ENCODE assay signal across 11 cellular contexts in genomic region chr18:42274488-42275137, GRCh38.
DNase-seq lines count a peak whose midpoint lies in the region; ATAC-seq, FAIRE-seq and TF ChIP-seq lines count a peak whose summit lies in the region.
"Had no signal": no experiment of that assay in that cellular context is flagged by ENCODE, and none has a peak within 500 bp of the region (broad histone marks: within the 10 kb centered on the region; RNA-seq: fewer than 3 reads in every experiment).

No MANE protein-coding gene starts in this region.

- peak; percentile 36; the same call in 1 of the 2 replicates for TF ChIP-seq RAD21 in GM12878 (IDR thresholded peaks at IDR 0.05; ENCODE audit: insufficient read depth, low read depth, low read length)

- H3K4me3 ChIP-seq in Karpas-422 (ENCODE audit: low read length), result no peak overlapping the region
- no peak overlapping the region for H3K4me3 ChIP-seq in GM12878
- H3K4me3 ChIP-seq: BLaER1 treated with 17β-estradiol and CSF1 and Interleukin-3, amounts not matched to agents 10 nM and 100 nM; gastrocnemius medialis had no signal

- no peak overlapping the region for H3K27ac Mint-ChIP-seq in activated CD4-positive, alpha-beta memory T cell treated with anti-CD3 and anti-CD28 coated beads for 36 hours
- H3K27ac Mint-ChIP-seq: activated B cell treated with CpG ODN at 0.5 μM for 24 hours had no signal

- H3K79me2 ChIP-seq in Karpas-422 (ENCODE audit: low read length) (no peaks in the 10 kb centered on the region), GM12878 (ENCODE audit: control insufficient read depth, insufficient read depth, low read length) (no peaks in the 10 kb centered on the region)

- POLR2A ChIA-PET in GM12878 (lab: Charles Lee), result interaction anchor here (0.5 kb wide), 1 partner anchor 19 kb away, joined by 4 read pairs; no protein-coding TSS in a partner anchor
- POLR2A ChIA-PET in activated CD4-positive, alpha-beta memory T cell treated with anti-CD3 and anti-CD28 coated beads for 36 hours (lab: Charles Lee), result no interaction called here

- BruUV-seq in GM12878 (replicated peaks; lab: Mats Ljungman, UMichigan), result no TSS peak

- no peaks in the 10 kb centered on the region for H3K4me1 Mint-ChIP-seq in activated CD4-positive, alpha-beta memory T cell treated with anti-CD3 and anti-CD28 coated beads for 36 hours (ENCODE audit: low read depth)
- H3K4me1 Mint-ChIP-seq: activated B cell treated with CpG ODN at 0.5 μM for 24 hours had no signal

- no peaks in the 10 kb centered on the region for H3K27me3 Mint-ChIP-seq in activated CD4-positive, alpha-beta memory T cell treated with anti-CD3 and anti-CD28 coated beads for 36 hours
- H3K27me3 Mint-ChIP-seq: activated B cell treated with CpG ODN at 0.5 μM for 24 hours had no signal

- no peaks in the 10 kb centered on the region for H3K36me3 ChIP-seq in Karpas-422 (ENCODE audit: insufficient read depth, low read length)
- no peaks in the 10 kb centered on the region for H3K36me3 ChIP-seq in GM12878 (ENCODE audit: control insufficient read depth in 2 of 2, insufficient read depth in 2 of 2, low read length in 1 of 2)
- H3K36me3 ChIP-seq: BLaER1 treated with 17β-estradiol and CSF1 and Interleukin-3, amounts not matched to agents 10 nM and 100 nM; gastrocnemius medialis had no signal

- no peaks in the 10 kb centered on the region for H3K4me1 ChIP-seq in Karpas-422 (ENCODE audit: low read length)
- H3K4me1 ChIP-seq in GM12878 (ENCODE audit: control insufficient read depth, insufficient read depth, low read length), result no peaks in the 10 kb centered on the region
- H3K4me1 ChIP-seq: gastrocnemius medialis had no signal

- H3K27ac ChIP-seq in Karpas-422 (ENCODE audit: low read length) (no peak overlapping the region), GM12878 (ENCODE audit: control insufficient read depth, insufficient read depth) (no peak overlapping the region)
- H3K27ac ChIP-seq: BLaER1 treated with 17β-estradiol and CSF1 and Interleukin-3, amounts not matched to agents 10 nM and 100 nM; gastrocnemius medialis had no signal

- SMC1A ChIA-PET in GM12878 (lab: Charles Lee; ENCODE audit: uncharacterized antibody, unreplicated experiment), result interaction anchor here (0.7 to 9.2 kb wide), 18 partner anchors 8 to 222 kb away, joined by 3 to 191 read pairs (median 4); no protein-coding TSS in a partner anchor

- RAD21 ChIA-PET in GM12878 (lab: Charles Lee; ENCODE audit: unreplicated experiment), result interaction anchor here (0.7 to 7.1 kb wide), 14 partner anchors 7 to 224 kb away, joined by 3 to 115 read pairs (median 4); no protein-coding TSS in a partner anchor

- H3K9me3 ChIP-seq in Karpas-422 (ENCODE audit: low read length) (no peaks in the 10 kb centered on the region), GM12878 (replicated peaks; ENCODE audit: control insufficient read depth, insufficient read depth, low read length) (no peaks in the 10 kb centered on the region)
- H3K9me3 ChIP-seq: BLaER1 treated with 17β-estradiol and CSF1 and Interleukin-3, amounts not matched to agents 10 nM and 100 nM; gastrocnemius medialis had no signal

- H3K9me2 ChIP-seq in Karpas-422 (replicated peaks; ENCODE audit: insufficient read depth, low read length), result no peaks in the 10 kb centered on the region

- H2AFZ ChIP-seq in Karpas-422 (ENCODE audit: low read length) (no peak overlapping the region), GM12878 (ENCODE audit: control insufficient read depth, low read depth, low read length) (no peak overlapping the region)

- in situ Hi-C loops in GM12878 (cut with MboI), result no loop called here

- 0% methylated on average over 1 of the region's 1 CpG for WGBS in GM12878 (ENCODE audit: insufficient coverage, insufficient replicate concordance, low lambda C conversion rate, missing lambda C conversion rate)

- no peaks in the 10 kb centered on the region for H3K36me3 Mint-ChIP-seq in activated CD4-positive, alpha-beta memory T cell treated with anti-CD3 and anti-CD28 coated beads for 36 hours

- H3K9me3 Mint-ChIP-seq in activated CD4-positive, alpha-beta memory T cell treated with anti-CD3 and anti-CD28 coated beads for 36 hours, result no peaks in the 10 kb centered on the region
- H3K9me3 Mint-ChIP-seq: activated B cell treated with CpG ODN at 0.5 μM for 24 hours had no signal

- TF ChIP-seq EP300 in GM12878 (IDR thresholded peaks at IDR 0.05; ENCODE audit: borderline replicate concordance in 1 of 2, control insufficient read depth in 1 of 2, low read depth in 2 of 2, low read length in 2 of 2), result no peak

- H4K20me1 ChIP-seq in Karpas-422 (ENCODE audit: insufficient read depth, low read depth, low read length), result no peaks in the 10 kb centered on the region
- no peaks in the 10 kb centered on the region for H4K20me1 ChIP-seq in GM12878 (ENCODE audit: control insufficient read depth, insufficient read depth)
- H4K20me1 ChIP-seq: BLaER1 treated with 17β-estradiol and CSF1 and Interleukin-3, amounts not matched to agents 10 nM and 100 nM had no signal

- H3K9ac ChIP-seq in Karpas-422 (ENCODE audit: low read length), result no peak overlapping the region
- H3K9ac ChIP-seq in GM12878 (ENCODE audit: control insufficient read depth, insufficient read depth, low read length), result no peak overlapping the region
- H3K9ac ChIP-seq: BLaER1 treated with 17β-estradiol and CSF1 and Interleukin-3, amounts not matched to agents 10 nM and 100 nM had no signal

- DNase-seq in NCI-H2171 treated with DMSO at 0.1 percent for 48 hours (lab: John Stamatoyannopoulos, UW) (peak; percentile 10), NCI-H2171 (lab: John Stamatoyannopoulos, UW) (no peak), Karpas-422 (peak; percentile 76), GM12878 (ENCODE audit: low read depth, low spot score) (no peak), renal cortical epithelial cell (ENCODE audit: low read depth) (peak; percentile 63), NCI-H2196 treated with DMSO at 0.1 percent for 48 hours (lab: John Stamatoyannopoulos, UW; ENCODE audit: unreplicated experiment) (no peak)
- DNase-seq in activated CD4-positive, alpha-beta memory T cell treated with anti-CD3 and anti-CD28 coated beads for 36 hours, result no peak
- DNase-seq: activated B cell treated with CpG ODN at 0.5 μM for 24 hours, gastrocnemius medialis had no signal

- peak; percentile 19 to 47 (median 24); a peak in 3 of 6 replicates for TF ChIP-seq CTCF in GM12878 (IDR thresholded peaks at IDR 0.05 in 2 of 3, conservative IDR thresholded peaks at IDR 0.05 in 1 of 3; ENCODE audit: control insufficient read depth in 2 of 3, extremely low read depth in 1 of 3, insufficient read depth in 1 of 3, low read depth in 3 of 3, low read length in 3 of 3)

- CTCF ChIA-PET in GM12878 (lab: Yijun Ruan, JAX), result interaction anchor here (0.6 to 10.3 kb wide), 21 partner anchors 11 to 337 kb away, joined by 3 to 204 read pairs (median 4); no protein-coding TSS in a partner anchor
- CTCF ChIA-PET in activated CD4-positive, alpha-beta memory T cell treated with anti-CD3 and anti-CD28 coated beads for 36 hours (lab: Charles Lee), result interaction anchor here (0.9 kb wide), 1 partner anchor 221 kb away, joined by 4 read pairs; no protein-coding TSS in a partner anchor

- ATAC-seq in GM12878 (peak; percentile 92), GM18505 (IDR thresholded peaks at IDR 0.05; ENCODE audit: unreplicated experiment) (no peak)
- ATAC-seq: gastrocnemius medialis had no signal

- H3K4me2 ChIP-seq in Karpas-422 (ENCODE audit: low read depth, low read length, poor library complexity, severe bottlenecking) (no peak overlapping the region), GM12878 (ENCODE audit: control insufficient read depth, insufficient read depth) (no peak overlapping the region)

- no peak for FAIRE-seq in GM12878 (lab: Jason Lieb, UNC)

- no peak overlapping the region for H3K4me3 Mint-ChIP-seq in activated CD4-positive, alpha-beta memory T cell treated with anti-CD3 and anti-CD28 coated beads for 36 hours
- H3K4me3 Mint-ChIP-seq: activated B cell treated with CpG ODN at 0.5 μM for 24 hours had no signal

- TF ChIP-seq POLR2A in GM12878 (IDR thresholded peaks at IDR 0.05; ENCODE audit: low read depth, low read length) (no peak), GM18505 (IDR thresholded peaks at IDR 0.05; ENCODE audit: borderline replicate concordance, extremely low read depth, insufficient read depth, insufficient read length) (no peak)

- intact Hi-C loops in GM12878 (cut with micrococcal nuclease; ENCODE audit: unreplicated experiment), result loop anchor here (1.0 to 5.0 kb wide), 2 partner anchors 160 to 222 kb away; no protein-coding TSS in a partner anchor
- intact Hi-C loops in activated CD4-positive, alpha-beta memory T cell treated with anti-CD3 and anti-CD28 coated beads for 36 hours (cut with micrococcal nuclease), result loop anchor here (1.0 kb wide), 2 partner anchors 160 to 221 kb away; no protein-coding TSS in a partner anchor

- H3K27me3 ChIP-seq in Karpas-422 (ENCODE audit: low read length) (no peaks in the 10 kb centered on the region), GM12878 (replicated peaks in 1 of 2; ENCODE audit: control insufficient read depth in 2 of 2, insufficient read depth in 2 of 2, low read length in 1 of 2) (no peaks in the 10 kb centered on the region)
- H3K27me3 ChIP-seq: BLaER1 treated with 17β-estradiol and CSF1 and Interleukin-3, amounts not matched to agents 10 nM and 100 nM; gastrocnemius medialis had no signal

TF ChIP-seq in GM12878, 131 proteins besides CTCF, POLR2A, EP300 and RAD21:
- TF ChIP-seq YBX1 (IDR thresholded peaks at IDR 0.05), result no peak
- TF ChIP-seq SMC3 (IDR thresholded peaks at IDR 0.05; ENCODE audit: borderline replicate concordance, low read length), result peak; percentile 61; the same call in 1 of the 2 replicates

Comparison
In these comparisons a context has a peak if more than half of its experiments do, and no peak if none do; other contexts are left out.
1. DNase-seq: peak in NCI-H2171 treated with DMSO at 0.1 percent for 48 hours (single experiment), Karpas-422 (single experiment) and renal cortical epithelial cell (single experiment); none in NCI-H2171 (single experiment), GM12878 (single experiment), activated CD4-positive, alpha-beta memory T cell treated with anti-CD3 and anti-CD28 coated beads for 36 hours (single experiment) and NCI-H2196 treated with DMSO at 0.1 percent for 48 hours (single experiment).